ENCODE assay signal across 1 cellular context in genomic region chr7:44071726-44072363, GRCh38.
A peak's percentile ranks its signal among the peaks of the same experiment; 100 is the strongest.
TF ChIP-seq lines count a peak whose summit lies in the region.

No MANE protein-coding gene starts in this region.

TF ChIP-seq in HepG2, 621 proteins besides CTCF, POLR2A, EP300 and RAD21 (continued from another document and continues in another):
- TF ChIP-seq TFDP2 (CRISPR knock-in tag; IDR thresholded peaks at IDR 0.05) (no peak), ZNF547 (CRISPR knock-in tag; IDR thresholded peaks at IDR 0.05) (peak; percentile 74), ZNF431 (CRISPR knock-in tag; IDR thresholded peaks at IDR 0.05; ENCODE audit: borderline replicate concordance, low read depth) (no peak), ZNF850 (CRISPR knock-in tag; conservative IDR thresholded peaks at IDR 0.05) (no peak), KDM2A (CRISPR knock-in tag; IDR thresholded peaks at IDR 0.05; ENCODE audit: borderline replicate concordance, low read depth) (0 out of 2 replicates have a peak, but pooled peaks have one; percentile 51), GLMP (CRISPR knock-in tag; IDR thresholded peaks at IDR 0.05; ENCODE audit: borderline replicate concordance) (no peak), ZNF614 (CRISPR knock-in tag; IDR thresholded peaks at IDR 0.05; ENCODE audit: borderline replicate concordance) (no peak), POGK (CRISPR knock-in tag; conservative IDR thresholded peaks at IDR 0.05) (0 out of 2 replicates have a peak, but pooled peaks have one; percentile 7), GFI1 (CRISPR knock-in tag; IDR thresholded peaks at IDR 0.05; ENCODE audit: borderline replicate concordance) (0 out of 2 replicates have a peak, but pooled peaks have one; percentile 48), SOX5 (CRISPR knock-in tag; IDR thresholded peaks at IDR 0.05; ENCODE audit: borderline replicate concordance) (peak; percentile 62; the same call in 1 of the 2 replicates), SRSF4 (IDR thresholded peaks at IDR 0.05; ENCODE audit: low read depth, low read length, poor library complexity, severe bottlenecking) (no peak), ZNF3 (CRISPR knock-in tag; IDR thresholded peaks at IDR 0.05) (no peak), GATAD1 (CRISPR knock-in tag; IDR thresholded peaks at IDR 0.05) (no peak), ZSCAN5A (CRISPR knock-in tag; IDR thresholded peaks at IDR 0.05; ENCODE audit: borderline replicate concordance) (peak; percentile 65; the same call in 1 of the 2 replicates), ZNF281 (CRISPR knock-in tag; IDR thresholded peaks at IDR 0.05; ENCODE audit: borderline replicate concordance) (peak; percentile 74; the same call in 1 of the 2 replicates), HNRNPK (IDR thresholded peaks at IDR 0.05; ENCODE audit: low read depth, low read length, poor library complexity, severe bottlenecking) (no peak), ZNF138 (CRISPR knock-in tag; IDR thresholded peaks at IDR 0.05; ENCODE audit: low read depth) (no peak), ZBTB10 (CRISPR knock-in tag; IDR thresholded peaks at IDR 0.05; ENCODE audit: borderline replicate concordance) (no peak), ARID4A (CRISPR knock-in tag; IDR thresholded peaks at IDR 0.05; ENCODE audit: borderline replicate concordance) (no peak), RNF2 (conservative IDR thresholded peaks at IDR 0.05; ENCODE audit: low read depth) (no peak), ZNF639 (CRISPR knock-in tag; conservative IDR thresholded peaks at IDR 0.05) (no peak), TIGD3 (CRISPR knock-in tag; IDR thresholded peaks at IDR 0.05; ENCODE audit: borderline replicate concordance) (no peak), ADNP (CRISPR knock-in tag; IDR thresholded peaks at IDR 0.05) (no peak), ZNF510 (CRISPR knock-in tag; IDR thresholded peaks at IDR 0.05; ENCODE audit: low read depth) (no peak), ZMYM2 (CRISPR knock-in tag; IDR thresholded peaks at IDR 0.05) (no peak), ZXDC (CRISPR knock-in tag; IDR thresholded peaks at IDR 0.05) (no peak), ZNF20 (CRISPR knock-in tag; IDR thresholded peaks at IDR 0.05) (no peak), SPEN (CRISPR knock-in tag; IDR thresholded peaks at IDR 0.05; ENCODE audit: low read depth) (no peak), ZNF331 (CRISPR knock-in tag; IDR thresholded peaks at IDR 0.05) (0 out of 2 replicates have a peak, but pooled peaks have one; percentile 2), THAP7 (CRISPR knock-in tag; IDR thresholded peaks at IDR 0.05) (no peak), REPIN1 (CRISPR knock-in tag; IDR thresholded peaks at IDR 0.05; ENCODE audit: borderline replicate concordance, low read depth) (peak; percentile 87)
